In genomic region chr22:44780876-44781275, GRCh38 we compare ENCODE assay signal across 7 cellular contexts. TPM values are rescaled to one million over a fixed set of nuclear protein-coding genes. Genes with fewer than 3 reads are reported as not detected.
"Had no signal": no experiment of that assay in that cellular context is flagged by ENCODE, and none has a peak within 500 bp of the region (broad histone marks: within the 10 kb centered on the region; RNA-seq: fewer than 3 reads in every experiment).

No MANE protein-coding gene starts in this region.

- ATAC-seq: GM23338, HepG2 had no signal

- H3K27ac ChIP-seq: HL-60 had no signal

- H3K4me1 Mint-ChIP-seq: IgD-negative memory B cell had no signal

- H3K36me3 Mint-ChIP-seq: IgD-negative memory B cell had no signal

- DNase-seq: H9, HCEC 1CT had no signal

- H3K4me3 Mint-ChIP-seq: GM23338, H9, IgD-negative memory B cell had no signal

- H3K4me3 ChIP-seq: GM23338 had no signal

- H3K27ac Mint-ChIP-seq: GM23338, IgD-negative memory B cell had no signal

- H3K9me3 Mint-ChIP-seq: GM23338 had no signal

RNA-seq across cellular contexts. Expression of gene ARHGAP8, which starts 28.5 kb away (rescaled TPM):
- total RNA-seq: HT1080 had no signal
- polyA plus RNA-seq: HepG2, IgD-negative memory B cell had no signal
